Comparison of ENCODE assay signal across 19 cellular contexts in the genomic region with DNA sequence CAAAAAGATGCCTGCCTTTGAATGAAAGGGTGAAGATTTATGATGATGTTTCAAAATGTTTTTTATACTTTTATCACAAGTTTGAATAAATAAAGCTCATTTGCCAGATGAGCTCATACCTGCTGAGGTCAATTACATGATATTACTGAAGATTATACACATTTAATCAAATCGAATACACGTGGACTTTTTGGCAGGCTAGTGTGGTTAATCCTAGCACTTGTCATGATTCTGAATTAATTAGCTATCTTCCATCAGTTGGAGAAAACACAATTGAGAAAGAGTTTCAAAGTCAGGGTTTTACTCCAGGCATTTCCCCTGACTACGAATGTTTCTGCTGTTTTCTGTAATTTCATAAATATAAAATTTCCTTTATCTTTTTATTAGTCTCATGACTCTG.
"Had no signal": no experiment of that assay in that cellular context is flagged by ENCODE, and none has a peak within 500 bp of the region (broad histone marks: within the 10 kb centered on the region; RNA-seq: fewer than 3 reads in every experiment).

No MANE protein-coding gene starts in this region.

- H3K4me2 ChIP-seq: smooth muscle cell had no signal

- ATAC-seq: activated CD8-positive, alpha-beta T cell treated with anti-CD3 and anti-CD28 coated beads, Interleukin-2, amount 10 ng/mL, durations not matched to agents 7 days and 5 days; lower lobe of right lung; psoas muscle; right lobe of liver; stimulated activated naive CD8-positive, alpha-beta T cell treated with anti-CD3 and anti-CD28 coated beads, Interleukin-15, Interleukin-2, amounts not matched to agents 100 U/mL and 50 U/mL, for 24 hours had no signal

- H3K4me1 ChIP-seq: lower lobe of right lung, psoas muscle, right lobe of liver, suprapubic skin had no signal

- H3K4me3 ChIP-seq: adrenal gland, cardiac muscle cell, esophagus muscularis mucosa, lower lobe of right lung, psoas muscle, right lobe of liver, smooth muscle cell, suprapubic skin had no signal

- H3K9me3 ChIP-seq: adrenal gland, esophagus muscularis mucosa, lower lobe of right lung, psoas muscle, right lobe of liver, suprapubic skin had no signal

- H3K27me3 ChIP-seq: adrenal gland, cardiac muscle cell, esophagus muscularis mucosa, right lobe of liver, suprapubic skin had no signal

- DNase-seq: activated CD4-positive, alpha-beta T cell treated with anti-CD3 and anti-CD28 coated beads, Interleukin-2, amount 10 ng/mL, durations not matched to agents 24 days and 14 days; activated CD4-positive, CD25-positive, alpha-beta regulatory T cell; activated CD8-positive, alpha-beta memory T cell treated with anti-CD3 and anti-CD28 coated beads, Interleukin-2, amount 50 U/mL, for 4 hours; activated CD8-positive, alpha-beta T cell treated with anti-CD3 and anti-CD28 coated beads, Interleukin-2, amount 10 ng/mL, durations not matched to agents 7 days and 5 days; activated effector memory CD4-positive, alpha-beta T cell treated with anti-CD3 and anti-CD28 coated beads, Interleukin-2, amount 50 U/mL, for 16 hours; activated T-cell treated with anti-CD3 and anti-CD28 coated beads, Interleukin-2, amount 50 U/mL, for 48 hours; head of caudate nucleus; left cardiac atrium; lower lobe of right lung; nephron progenitor cell; psoas muscle; right lobe of liver; stimulated activated naive CD8-positive, alpha-beta T cell treated with anti-CD3 and anti-CD28 coated beads, Interleukin-15, Interleukin-2, amounts not matched to agents 100 U/mL and 50 U/mL, for 24 hours; trophoblast cell had no signal

- H3K27ac ChIP-seq: adrenal gland, cardiac muscle cell, esophagus muscularis mucosa, lower lobe of right lung, psoas muscle, right lobe of liver, suprapubic skin had no signal
